In the genomic region with DNA sequence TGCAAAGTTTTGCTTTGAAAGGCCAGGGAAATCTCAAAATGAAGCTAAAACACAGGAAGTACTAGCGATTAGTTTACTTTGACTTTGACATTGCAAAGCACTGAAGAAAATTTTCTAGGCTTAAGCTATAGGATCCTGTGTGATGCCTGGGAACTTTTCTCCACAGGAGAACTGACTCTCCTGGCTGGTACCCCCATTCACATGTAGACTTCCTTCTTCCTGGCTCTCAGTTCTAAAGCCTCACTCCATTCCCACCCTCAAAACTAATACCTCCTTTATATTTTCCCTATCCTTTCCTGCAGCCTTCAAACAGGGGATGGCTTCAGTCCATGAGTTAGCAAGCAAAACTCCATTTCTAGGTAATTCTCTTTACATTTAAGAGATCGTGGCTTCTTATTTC, we compare ENCODE assay signal across 26 cellular contexts.
"Had no signal": no experiment of that assay in that cellular context is flagged by ENCODE, and none has a peak within 500 bp of the region (broad histone marks: within the 10 kb centered on the region; RNA-seq: fewer than 3 reads in every experiment).

No MANE protein-coding gene starts in this region.

- H3K36me3 ChIP-seq: cardiac muscle cell, MG63, SJSA1 had no signal

- H3K27me3 ChIP-seq: cardiac muscle cell, MG63, SJSA1 had no signal

- DNase-seq: activated CD4-positive, alpha-beta memory T cell treated with anti-CD3 and anti-CD28 coated beads for 36 hours; activated CD4-positive, alpha-beta T cell treated with anti-CD3 and anti-CD28 coated beads, Interleukin-2, amount 10 ng/mL, durations not matched to agents 7 days and 5 days; activated CD4-positive, CD25-positive, alpha-beta regulatory T cell; activated CD8-positive, alpha-beta memory T cell treated with anti-CD3 and anti-CD28 coated beads for 24 hours; activated effector memory CD4-positive, alpha-beta T cell treated with anti-CD3 and anti-CD28 coated beads, Interleukin-2, amount 50 U/mL, for 16 hours; activated naive CD4-positive, alpha-beta T cell treated with anti-CD3 and anti-CD28 coated beads for 36 hours; activated T-cell treated with anti-CD3 and anti-CD28 coated beads, Interleukin-2, amount 50 U/mL, for 4 hours; amygdala; MG63; MV-4-11; NCI-H1092 treated with DMSO at 0.1 percent for 48 hours; NCI-H1417 treated with DMSO at 0.1 percent for 48 hours; NCI-H1694; NCI-H2029; NCI-H2107; NCI-H345; NCI-H510A treated with DMSO at 0.1 percent for 48 hours; NCI-H69; NK-92 treated with Interleukin-12 subunit alpha and Interleukin-12 subunit beta, amount 100 ng/mL, for 24 hours; PC-3; SHP77 had no signal

- H3K4me3 ChIP-seq: cardiac muscle cell, MG63, SJSA1 had no signal

- ATAC-seq: activated T-cell treated with anti-CD3 and anti-CD28 coated beads, Interleukin-2, amount 50 U/mL, for 4 hours; PC-3; SK-N-SH treated with all-trans-retinoic acid at 6 μM for 48 hours had no signal

- FAIRE-seq: astrocyte, RCC 7860 had no signal
